ENCODE assay signal across 13 cellular contexts in the genomic region with DNA sequence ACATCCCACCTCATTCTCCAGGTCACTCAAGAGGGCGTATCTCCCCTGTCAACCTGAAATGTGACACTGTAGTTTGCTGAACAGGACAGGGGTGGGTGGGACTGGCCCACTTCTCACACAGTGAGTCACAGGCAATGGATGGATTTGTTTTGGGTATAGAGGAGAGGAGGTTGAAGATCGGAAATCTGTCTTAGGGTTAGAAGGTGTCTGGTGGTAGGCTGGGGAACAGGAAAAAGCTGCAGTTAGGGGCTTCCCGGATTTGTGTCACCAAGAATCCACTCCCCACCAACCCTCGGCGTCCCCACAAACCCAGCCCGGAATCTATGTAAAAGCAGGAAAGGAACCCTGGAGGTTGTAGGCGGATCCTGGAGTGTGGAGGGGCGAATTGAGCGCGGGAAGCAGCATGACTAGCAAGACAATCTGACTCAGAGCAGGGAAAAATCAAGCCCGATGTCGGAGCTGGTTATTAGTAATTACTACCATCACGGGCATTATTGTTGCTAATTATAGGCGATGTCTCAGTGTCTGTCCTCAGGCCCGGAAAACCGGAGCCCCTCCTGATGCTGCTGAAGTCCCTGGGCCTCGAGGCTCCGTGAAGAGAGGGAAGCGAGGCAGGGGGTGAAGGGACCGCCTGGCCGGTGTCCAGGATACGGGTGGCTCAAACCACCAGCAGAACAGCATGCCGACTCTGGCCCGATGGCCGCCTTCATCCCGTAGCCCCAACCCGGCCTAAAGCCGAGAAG. TPM values are rescaled to one million over a fixed set of nuclear protein-coding genes. Genes with fewer than 3 reads are reported as not detected.
DNase-seq lines count a peak whose midpoint lies in the region; ATAC-seq and TF ChIP-seq lines count a peak whose summit lies in the region.
"Had no signal": no experiment of that assay in that cellular context is flagged by ENCODE, and none has a peak within 500 bp of the region (broad histone marks: within the 10 kb centered on the region; RNA-seq: fewer than 3 reads in every experiment).

No MANE protein-coding gene starts in this region.

- no peak overlapping the region for H3K27ac Mint-ChIP-seq in endothelial cell (ENCODE audit: unreplicated experiment)
- no peak overlapping the region for H3K27ac Mint-ChIP-seq in neural crest cell (ENCODE audit: unreplicated experiment)
- H3K27ac Mint-ChIP-seq in Caco-2 (ENCODE audit: unreplicated experiment): no peak overlapping the region

- no peak for TF ChIP-seq POLR2A in prostate gland (IDR thresholded peaks at IDR 0.05)

- POLR2A ChIA-PET in HEK293 (lab: Yijun Ruan, JAX): no interaction called here
- POLR2A ChIA-PET in Caco-2 (lab: Charles Lee): no interaction called here

- peaks cover 3% of the 10 kb centered on the region for H3K36me3 Mint-ChIP-seq in endothelial cell (ENCODE audit: low read depth, unreplicated experiment)
- no peaks in the 10 kb centered on the region for H3K36me3 Mint-ChIP-seq in neural crest cell (ENCODE audit: low read depth)
- peaks cover 6% of the 10 kb centered on the region for H3K36me3 Mint-ChIP-seq in Caco-2 (ENCODE audit: insufficient read depth, unreplicated experiment)

- BruUV-seq in Caco-2 (replicated peaks; lab: Mats Ljungman, UMichigan): no TSS peak

- H3K9me3 Mint-ChIP-seq in endothelial cell (ENCODE audit: unreplicated experiment): peaks cover 11% of the 10 kb centered on the region
- H3K9me3 Mint-ChIP-seq in neural crest cell: no peaks in the 10 kb centered on the region
- peaks cover 12% of the 10 kb centered on the region for H3K9me3 Mint-ChIP-seq in Caco-2 (ENCODE audit: unreplicated experiment)

- H3K4me3 Mint-ChIP-seq in endothelial cell (ENCODE audit: unreplicated experiment): peak overlapping the region; percentile 62
- H3K4me3 Mint-ChIP-seq in neural crest cell: peak overlapping the region; percentile 90
- no peak overlapping the region for H3K4me3 Mint-ChIP-seq in Caco-2 (ENCODE audit: unreplicated experiment)

- H3K27me3 Mint-ChIP-seq in endothelial cell (ENCODE audit: unreplicated experiment): peaks cover 34% of the 10 kb centered on the region
- H3K27me3 Mint-ChIP-seq in neural crest cell (ENCODE audit: low read depth): peaks cover 85% of the 10 kb centered on the region
- H3K27me3 Mint-ChIP-seq in Caco-2 (ENCODE audit: insufficient read depth, unreplicated experiment): no peaks in the 10 kb centered on the region

- H4K20me1 ChIP-seq in BLaER1 treated with 17β-estradiol and CSF1 and Interleukin-3, amounts not matched to agents 10 nM and 100 nM: peaks cover 6 to 74% (median 52%) of the 10 kb centered on the region in 11 experiments; a peak in 20 of 22 replicates

- ATAC-seq in HG03139 (IDR thresholded peaks at IDR 0.05; ENCODE audit: unreplicated experiment) (no peak), GM19397 (IDR thresholded peaks at IDR 0.05; ENCODE audit: unreplicated experiment) (no peak)

- H3K4me3 ChIP-seq in BLaER1 treated with 17β-estradiol and CSF1 and Interleukin-3, amounts not matched to agents 10 nM and 100 nM: peak overlapping the region; percentile 59 to 89 (median 80)
- no peak overlapping the region for H3K4me3 ChIP-seq in HEK293 (ENCODE audit: low read depth, low read length)
- H3K4me3 ChIP-seq in Caco-2 (ENCODE audit: low read depth, low read length): no peak overlapping the region
- no peak overlapping the region for H3K4me3 ChIP-seq in prostate gland

- peaks cover 10% of the 10 kb centered on the region for H3K4me1 Mint-ChIP-seq in endothelial cell (ENCODE audit: unreplicated experiment)
- H3K4me1 Mint-ChIP-seq in neural crest cell: peaks cover 46% of the 10 kb centered on the region
- no peaks in the 10 kb centered on the region for H3K4me1 Mint-ChIP-seq in Caco-2 (ENCODE audit: low read depth, unreplicated experiment)

- peak overlapping the region; percentile 36 to 98 (median 92); a peak in 19 of 22 replicates for H3K9ac ChIP-seq in BLaER1 treated with 17β-estradiol and CSF1 and Interleukin-3, amounts not matched to agents 10 nM and 100 nM

- CTCF ChIA-PET in HEK293 (lab: Yijun Ruan, JAX): interaction anchor here (0.5 kb wide), 1 partner anchor 412 kb away, joined by 3 read pairs; no protein-coding TSS in a partner anchor
- CTCF ChIA-PET in Caco-2 (lab: Charles Lee): no interaction called here

- TF ChIP-seq CTCF in HEK293 (tag by site-specific recombination; IDR thresholded peaks at IDR 0.05): no peak
- TF ChIP-seq CTCF in endothelial cell (IDR thresholded peaks at IDR 0.05; ENCODE audit: unreplicated experiment): no peak
- no peak for TF ChIP-seq CTCF in neural crest cell (conservative IDR thresholded peaks at IDR 0.05)
- TF ChIP-seq CTCF in Caco-2 (IDR thresholded peaks at IDR 0.05; ENCODE audit: insufficient read depth in 1 of 2, low read depth in 1 of 2, low read length in 1 of 2, severe bottlenecking in 1 of 2, unreplicated experiment in 1 of 2): no peak
- TF ChIP-seq CTCF in prostate gland (IDR thresholded peaks at IDR 0.05): no peak

- peaks cover 98 to 100% (median 100%) of the 10 kb centered on the region in 11 experiments for H3K27me3 ChIP-seq in BLaER1 treated with 17β-estradiol and CSF1 and Interleukin-3, amounts not matched to agents 10 nM and 100 nM
- H3K27me3 ChIP-seq in Caco-2 (replicated peaks; ENCODE audit: control insufficient read depth, insufficient read depth, low read length): no peaks in the 10 kb centered on the region
- H3K27me3 ChIP-seq in prostate gland (replicated peaks; ENCODE audit: insufficient read depth): peaks cover 71% of the 10 kb centered on the region

- peak overlapping the region in 9 of 11 experiments; percentile 34 to 97 (median 86); a peak in 19 of 22 replicates for H3K27ac ChIP-seq in BLaER1 treated with 17β-estradiol and CSF1 and Interleukin-3, amounts not matched to agents 10 nM and 100 nM
- H3K27ac ChIP-seq in HEK293 (ENCODE audit: extremely low read depth, low read depth, low read length): no peak overlapping the region
- no peak overlapping the region for H3K27ac ChIP-seq in prostate gland

- H3K9me3 ChIP-seq in BLaER1 treated with 17β-estradiol and CSF1 and Interleukin-3, amounts not matched to agents 10 nM and 100 nM (replicated peaks in 1 of 11): peaks cover 16 to 25% (median 18%) of the 10 kb centered on the region in 11 experiments
- H3K9me3 ChIP-seq in HEK293 (ENCODE audit: control insufficient read depth, insufficient read depth, low read depth, low read length) (no peaks in the 10 kb centered on the region), Caco-2 (0 out of 2 replicates have a peak, but pooled peaks cover 4% of the 10 kb centered on the region), prostate gland (no peaks in the 10 kb centered on the region)

- DNase-seq in endothelial cell (ENCODE audit: low spot score) (no peak), neural crest cell (ENCODE audit: low read depth, low spot score) (no peak), Caco-2 (no peak), prostate gland (ENCODE audit: low spot score) (no peak)
- DNase-seq: effector memory CD4-positive, alpha-beta T cell; MV-4-11; NCI-H510A treated with DMSO at 0.1 percent for 48 hours; Right ventricle myocardium superior; stimulated activated CD4-positive, alpha-beta T cell treated with anti-CD3 and anti-CD28 coated beads, Interleukin-2, amount 100 ng/mL, for 24 hours had no signal

- H3K4me1 ChIP-seq in BLaER1 treated with 17β-estradiol and CSF1 and Interleukin-3, amounts not matched to agents 10 nM and 100 nM: peaks cover 11 to 38% (median 27%) of the 10 kb centered on the region in 10 experiments; a peak in 19 of 20 replicates
- H3K4me1 ChIP-seq in HEK293 (ENCODE audit: control insufficient read depth, insufficient read depth, low read length): no peaks in the 10 kb centered on the region
- H3K4me1 ChIP-seq in Caco-2: no peaks in the 10 kb centered on the region
- H3K4me1 ChIP-seq in prostate gland (replicated peaks): peaks cover 10% of the 10 kb centered on the region

- peaks cover 0 to 14% (median under 1%) of the 10 kb centered on the region in 11 experiments; a peak in 7 of 22 replicates for H3K36me3 ChIP-seq in BLaER1 treated with 17β-estradiol and CSF1 and Interleukin-3, amounts not matched to agents 10 nM and 100 nM
- H3K36me3 ChIP-seq in HEK293 (ENCODE audit: control insufficient read depth in 2 of 2, insufficient read depth in 1 of 2, low read length in 2 of 2) (no peaks in the 10 kb centered on the region), Caco-2 (ENCODE audit: control insufficient read depth, insufficient read depth, low read length) (no peaks in the 10 kb centered on the region), prostate gland (no peaks in the 10 kb centered on the region)

- 20% methylated on average over 28 of the region's 28 CpGs for WGBS in prostate gland

- intact Hi-C loops in Caco-2 (cut with micrococcal nuclease; ENCODE audit: unreplicated experiment) (no loop called here), prostate gland (cut with DNase I) (no loop called here)

- peak overlapping the region; percentile 82 to 99 (median 96) for H3K4me2 ChIP-seq in BLaER1 treated with 17β-estradiol and CSF1 and Interleukin-3, amounts not matched to agents 10 nM and 100 nM

TF ChIP-seq in HEK293, 187 proteins besides CTCF, POLR2A, EP300 and RAD21 (continues in another document):
- TF ChIP-seq ZNF146 (tag by site-specific recombination; IDR thresholded peaks at IDR 0.05) (no peak), ZNF48 (tag by site-specific recombination; IDR thresholded peaks at IDR 0.05) (no peak)

RNA-seq across cellular contexts. Expression of gene IRX1, which starts 1.7 kb away (rescaled TPM):
- total RNA-seq in endothelial cell (ENCODE audit: unreplicated experiment): not detected
- 24.8 and 26.1 TPM in 2 replicates for total RNA-seq in neural crest cell
- total RNA-seq in Caco-2 (2022): not detected in 2 replicates
- under 1 TPM in 1 of 2 donors, not detected in 1; 0.87 TPM for total RNA-seq in prostate gland

Comparison
In these comparisons a context has a peak if more than half of its experiments do, and no peak if none do; other contexts are left out.
1. H3K27ac ChIP-seq: peak in BLaER1 treated with 17β-estradiol and CSF1 and Interleukin-3, amounts not matched to agents 10 nM and 100 nM (9 of 11); none in HEK293 (single experiment) and prostate gland (0 of 2).
2. H3K4me3 ChIP-seq: peak in BLaER1 treated with 17β-estradiol and CSF1 and Interleukin-3, amounts not matched to agents 10 nM and 100 nM (10 of 10); none in HEK293 (single experiment), Caco-2 (single experiment) and prostate gland (0 of 2).
3. RNA of gene IRX1, which starts 1.7 kb away (total RNA-seq): 24.8 to 26.1 TPM in neural crest cell; 0.87 TPM in prostate gland, not detected in endothelial cell (single experiment) and not detected in Caco-2; every median in the first group is over 10 times any median in the second.